Comparison of ENCODE assay signal across 8 cellular contexts in genomic region chr10:93541402-93542357, GRCh38. TPM values are rescaled to one million over a fixed set of nuclear protein-coding genes. Genes with fewer than 3 reads are reported as not detected.
DNase-seq lines count a peak whose midpoint lies in the region; ATAC-seq, FAIRE-seq and TF ChIP-seq lines count a peak whose summit lies in the region.

No MANE protein-coding gene starts in this region.

- H3K27ac Mint-ChIP-seq in activated naive CD4-positive, alpha-beta T cell treated with anti-CD3 and anti-CD28 coated beads for 36 hours, result no peak overlapping the region
- no peak overlapping the region for H3K27ac Mint-ChIP-seq in immature natural killer cell

- H3K4ac ChIP-seq in H1 (replicated peaks; ENCODE audit: insufficient read length, low read depth, low read length), result no peak overlapping the region

- no peak overlapping the region for H3K18ac ChIP-seq in H1 (ENCODE audit: extremely low read depth, low read length)

- POLR2A ChIA-PET in OCI-LY7 (lab: Charles Lee), result interaction anchor here (1.2 kb wide), 1 partner anchor 11 kb away, joined by 3 read pairs; no protein-coding TSS in a partner anchor
- POLR2A ChIA-PET in H1 (lab: Charles Lee; ENCODE audit: partially characterized antibody), result no interaction called here

- no peak overlapping the region for H4K91ac ChIP-seq in H1 (replicated peaks; ENCODE audit: insufficient read length, low read length)

- no peak overlapping the region for H3K9ac ChIP-seq in H1 (replicated peaks in 1 of 4; ENCODE audit: extremely low read depth in 1 of 4, low read depth in 3 of 4, low read length in 3 of 4)

- H3K27ac ChIP-seq in OCI-LY7 (ENCODE audit: low read depth, low read length, poor library complexity, severe bottlenecking) (no peak overlapping the region), H1 (ENCODE audit: low read depth, low read length) (no peak overlapping the region)

- no peak overlapping the region for H4K5ac ChIP-seq in H1 (ENCODE audit: insufficient read length, low read depth, low read length)

- H3K27me3 Mint-ChIP-seq in activated naive CD4-positive, alpha-beta T cell treated with anti-CD3 and anti-CD28 coated beads for 36 hours (ENCODE audit: low read depth), result peaks cover 6% of the 10 kb centered on the region
- peaks cover 3 to 9% (median 6%) of the 10 kb centered on the region in 3 donors for H3K27me3 Mint-ChIP-seq in immature natural killer cell (ENCODE audit: low read depth in 3 of 3)

- WGBS in H1 (ENCODE audit: extremely low coverage in 1 of 2, insufficient coverage in 1 of 2, insufficient read length in 1 of 2, insufficient replicate concordance in 2 of 2, low coverage in 1 of 2, low lambda C conversion rate in 2 of 2, missing lambda C conversion rate in 1 of 2), 2 experiments, result 57% methylated on average over 21 of the region's 23 CpGs; no CpG with 5 or more reads in 1 of the 2 experiments

- FAIRE-seq in H1 (lab: Jason Lieb, UNC), result peak; percentile 81

- no peaks in the 10 kb centered on the region for H3K23me2 ChIP-seq in H1 (ENCODE audit: low read depth, low read length)

- H2AFZ ChIP-seq in OCI-LY7 (ENCODE audit: low read length) (no peak overlapping the region), H1 (ENCODE audit: low read length) (peak overlapping the region; percentile 37; the same call in 1 of the 2 replicates)

- CTCF ChIA-PET in activated naive CD4-positive, alpha-beta T cell treated with anti-CD3 and anti-CD28 coated beads for 36 hours (lab: Charles Lee), result interaction anchor here (0.8 to 1.0 kb wide), 2 partner anchors 28 to 304 kb away, joined by 3 read pairs; no protein-coding TSS in a partner anchor
- CTCF ChIA-PET in OCI-LY7 (lab: Charles Lee; ENCODE audit: unreplicated experiment), result no interaction called here
- CTCF ChIA-PET in H1 (lab: Charles Lee; ENCODE audit: partially characterized antibody), result interaction anchor here (0.6 to 4.5 kb wide), 23 partner anchors 8 to 207 kb away, joined by 3 to 78 read pairs (median 4); partner anchors contain the start of gene CEP55

- no peak for TF ChIP-seq POLR2A in H1 (IDR thresholded peaks at IDR 0.05; ENCODE audit: control extremely low read depth in 1 of 2, low read depth in 2 of 2, low read length in 2 of 2)

- no peak overlapping the region for H3K4me3 ChIP-seq in OCI-LY7 (ENCODE audit: low read depth, low read length, poor library complexity, severe bottlenecking)
- no peak overlapping the region; a peak in 1 of 8 replicates for H3K4me3 ChIP-seq in H1 (ENCODE audit: extremely low read depth in 1 of 4, insufficient read depth in 2 of 4, low read depth in 3 of 4, low read length in 4 of 4)

- H2BK15ac ChIP-seq in H1 (ENCODE audit: low read length), result no peak overlapping the region

- H3K23ac ChIP-seq in H1 (ENCODE audit: insufficient read length), result no peak overlapping the region

- no peaks in the 10 kb centered on the region for H3K4me1 Mint-ChIP-seq in activated naive CD4-positive, alpha-beta T cell treated with anti-CD3 and anti-CD28 coated beads for 36 hours (ENCODE audit: low read depth)
- H3K4me1 Mint-ChIP-seq in immature natural killer cell, result peaks cover 0 to 2% of the 10 kb centered on the region in 2 donors

- H2BK12ac ChIP-seq in H1 (ENCODE audit: low read depth, low read length), result no peak overlapping the region

- no peak overlapping the region for H4K8ac ChIP-seq in H1 (ENCODE audit: extremely low read depth, insufficient read depth, low read length)

- intact Hi-C loops in activated naive CD4-positive, alpha-beta T cell treated with anti-CD3 and anti-CD28 coated beads for 36 hours (cut with micrococcal nuclease), result no loop called here
- intact Hi-C loops in OCI-LY7 (cut with micrococcal nuclease; ENCODE audit: unreplicated experiment), result no loop called here

- no TSS peak for BruUV-seq in OCI-LY7 (replicated peaks; lab: Mats Ljungman, UMichigan)

- no peak overlapping the region for H2BK5ac ChIP-seq in H1 (ENCODE audit: low read depth, low read length)

- no peak overlapping the region for H3K4me3 Mint-ChIP-seq in activated naive CD4-positive, alpha-beta T cell treated with anti-CD3 and anti-CD28 coated beads for 36 hours
- H3K4me3 Mint-ChIP-seq in immature natural killer cell, result no peak overlapping the region

- H3K14ac ChIP-seq in H1 (ENCODE audit: insufficient read length), result no peak overlapping the region

- no peak for ATAC-seq in GM19328 (IDR thresholded peaks at IDR 0.05; ENCODE audit: unreplicated experiment)

- H3K79me1 ChIP-seq in H1 (ENCODE audit: low read depth, low read length), result no peaks in the 10 kb centered on the region

- H3K9me2 ChIP-seq in OCI-LY7 (ENCODE audit: insufficient read depth, low read length), result no peaks in the 10 kb centered on the region

- no peaks in the 10 kb centered on the region for H4K20me1 ChIP-seq in OCI-LY7 (ENCODE audit: insufficient read depth, low read length)
- no peaks in the 10 kb centered on the region for H4K20me1 ChIP-seq in H1 (replicated peaks in 1 of 2; ENCODE audit: control insufficient read depth in 1 of 2, insufficient read depth in 2 of 2, low read length in 2 of 2)

- H3K9me3 Mint-ChIP-seq in activated naive CD4-positive, alpha-beta T cell treated with anti-CD3 and anti-CD28 coated beads for 36 hours, result no peaks in the 10 kb centered on the region
- H3K9me3 Mint-ChIP-seq in immature natural killer cell, result peaks cover 0 to 3% (median 0%) of the 10 kb centered on the region in 6 donors

- H2BK20ac ChIP-seq in H1 (ENCODE audit: low read length), result no peak overlapping the region

- no peak for TF ChIP-seq EP300 in H1 (IDR thresholded peaks at IDR 0.05; ENCODE audit: borderline replicate concordance in 1 of 2, low read depth in 2 of 2, low read length in 2 of 2)

- H3K9me3 ChIP-seq in OCI-LY7 (ENCODE audit: low read length) (no peaks in the 10 kb centered on the region), H1 (ENCODE audit: insufficient read depth in 2 of 2, low read depth in 1 of 2, low read length in 1 of 2) (no peaks in the 10 kb centered on the region)

- H3K4me2 ChIP-seq in OCI-LY7 (ENCODE audit: low read length), result no peak overlapping the region
- 0 out of 4 replicates have a peak overlapping the region, but pooled peaks of 1 of the 2 experiments have one; percentile 3 for H3K4me2 ChIP-seq in H1 (ENCODE audit: insufficient read depth in 1 of 2, low read depth in 2 of 2, low read length in 2 of 2)

- H2BK120ac ChIP-seq in H1 (replicated peaks; ENCODE audit: low read depth, low read length), result no peak overlapping the region

- H3K56ac ChIP-seq in H1 (replicated peaks; ENCODE audit: insufficient read length, low read depth, low read length), result no peak overlapping the region

- H3K36me3 Mint-ChIP-seq in activated naive CD4-positive, alpha-beta T cell treated with anti-CD3 and anti-CD28 coated beads for 36 hours (ENCODE audit: low read depth), result no peaks in the 10 kb centered on the region
- H3K36me3 Mint-ChIP-seq in immature natural killer cell, result no peaks in the 10 kb centered on the region

- H3K79me2 ChIP-seq in OCI-LY7 (ENCODE audit: insufficient read depth, low read depth, low read length) (no peaks in the 10 kb centered on the region), H1 (ENCODE audit: control insufficient read depth in 1 of 2, insufficient read depth in 2 of 2, low read length in 2 of 2) (no peaks in the 10 kb centered on the region)

- TF ChIP-seq RAD21 in H1 (IDR thresholded peaks at IDR 0.05 in 1 of 2, conservative IDR thresholded peaks at IDR 0.05 in 1 of 2; ENCODE audit: low read depth in 2 of 2, low read length in 2 of 2), result peak; percentile 69 to 76

- peaks cover 9% of the 10 kb centered on the region for H3K4me1 ChIP-seq in OCI-LY7 (ENCODE audit: insufficient read depth, low read length, poor library complexity, severe bottlenecking)
- no peaks in the 10 kb centered on the region for H3K4me1 ChIP-seq in H1 (replicated peaks in 1 of 4; ENCODE audit: control insufficient read depth in 3 of 4, insufficient read depth in 4 of 4, low read length in 3 of 4)

- TF ChIP-seq CTCF in OCI-LY7 (conservative IDR thresholded peaks at IDR 0.05; ENCODE audit: low read length) (peak; percentile 76), H1 (IDR thresholded peaks at IDR 0.05; ENCODE audit: control extremely low read depth in 1 of 3, insufficient read depth in 1 of 3, low read depth in 1 of 3, low read length in 3 of 3) (peak; percentile 75 to 92 (median 90))

- H2AK5ac ChIP-seq in H1 (ENCODE audit: low read depth, low read length), result no peak overlapping the region

- H3K27me3 ChIP-seq in H1 (replicated peaks in 1 of 4; ENCODE audit: control insufficient read depth in 3 of 4, extremely low read depth in 1 of 4, insufficient read depth in 3 of 4, low read length in 3 of 4), result peaks cover 0 to 3% (median 0%) of the 10 kb centered on the region in 4 experiments; a peak in 1 of 7 replicates

- peak; percentile 51 for DNase-seq in activated naive CD4-positive, alpha-beta T cell treated with anti-CD3 and anti-CD28 coated beads for 36 hours
- no peak for DNase-seq in activated naive CD4-positive, alpha-beta T cell treated with anti-CD3 and anti-CD28 coated beads, Interleukin-2, amount 50 U/mL, for 16 hours
- DNase-seq in OCI-LY7 (ENCODE audit: low spot score), result peak; percentile 16
- DNase-seq in H1 (ENCODE audit: low read depth in 1 of 2, low spot score in 2 of 2), result peak in 1 of 2 experiments; percentile 83
- DNase-seq in myocyte (ENCODE audit: low read depth), result peak; percentile 74
- DNase-seq in immature natural killer cell, result no peak
- DNase-seq in GF-D8 (lab: John Stamatoyannopoulos, UW), result no peak

- no peaks in the 10 kb centered on the region for H3K36me3 ChIP-seq in OCI-LY7 (ENCODE audit: insufficient read depth, low read length)
- no peaks in the 10 kb centered on the region for H3K36me3 ChIP-seq in H1 (ENCODE audit: control insufficient read depth in 2 of 4, insufficient read depth in 4 of 4, low read length in 3 of 4)

RNA-seq across cellular contexts. Expression of gene FFAR4, which starts 24.8 kb away (rescaled TPM):
- not detected for total RNA-seq in activated naive CD4-positive, alpha-beta T cell treated with anti-CD3 and anti-CD28 coated beads for 36 hours
- not detected in 2 replicates for total RNA-seq in OCI-LY7 (2014; rRNA removed; shearing (Covaris generic))
- not detected in 2 replicates for total RNA-seq in OCI-LY7 (2022)
- total RNA-seq in H1 (2021; fragmentation: NEBNext Ultra II Directional; extraction: Animal tissue kit (Norgen Biotek cat#: 25700)), result not detected in 2 replicates
- 0.05 TPM in 1 of 2 replicates, not detected in the other for polyA plus RNA-seq in H1 (2011; rRNA removed)
- polyA plus RNA-seq in H1 (2011; cell fraction: cytosol; rRNA removed), result not detected
- not detected for polyA plus RNA-seq in H1 (2011; cell fraction: nucleus; rRNA removed)
- not detected in 4 replicates for polyA plus RNA-seq in H1 (2012, experiment 1 of 2)
- polyA plus RNA-seq in H1 (2012, experiment 2 of 2), result 0.04 TPM
- not detected for polyA plus RNA-seq in H1 (2013, experiment 1 of 2)
- 0.02 TPM for polyA plus RNA-seq in H1 (2013, experiment 2 of 2)
- not detected in 2 replicates for polyA minus RNA-seq in H1 (2011; rRNA and poly(A)+ RNA removed)
- not detected for polyA minus RNA-seq in H1 (2011; cell fraction: cytosol; rRNA and poly(A)+ RNA removed)
- polyA minus RNA-seq in H1 (2011; cell fraction: nucleus; rRNA and poly(A)+ RNA removed), result not detected
- not detected in 2 replicates for total RNA-seq in myocyte
- not detected for polyA plus RNA-seq in myocyte (2012)
- polyA plus RNA-seq in immature natural killer cell, result not detected

RNA-seq across cellular contexts. Expression of gene CEP55, which starts 45.3 kb away (rescaled TPM):
- total RNA-seq in activated naive CD4-positive, alpha-beta T cell treated with anti-CD3 and anti-CD28 coated beads for 36 hours, result 10 to 100 TPM; 64.4 to 68.2 TPM
- 64.5 and 83.0 TPM in 2 replicates for total RNA-seq in OCI-LY7 (2014; rRNA removed; shearing (Covaris generic))
- total RNA-seq in OCI-LY7 (2022), result 68.3 and 75.2 TPM in 2 replicates
- 18.9 and 19.6 TPM in 2 replicates for total RNA-seq in H1 (2021; fragmentation: NEBNext Ultra II Directional; extraction: Animal tissue kit (Norgen Biotek cat#: 25700))
- polyA plus RNA-seq in H1 (2011; rRNA removed), result 3.5 and 7.0 TPM in 2 replicates
- 9.1 TPM for polyA plus RNA-seq in H1 (2011; cell fraction: cytosol; rRNA removed)
- polyA plus RNA-seq in H1 (2011; cell fraction: nucleus; rRNA removed), result 3.5 TPM
- 8.7 to 16.4 TPM (median 10.0 TPM) in 4 replicates for polyA plus RNA-seq in H1 (2012, experiment 1 of 2)
- 1.7 TPM for polyA plus RNA-seq in H1 (2012, experiment 2 of 2)
- polyA plus RNA-seq in H1 (2013, experiment 1 of 2), result 17.5 TPM
- polyA plus RNA-seq in H1 (2013, experiment 2 of 2), result 16.7 TPM
- polyA minus RNA-seq in H1 (2011; rRNA and poly(A)+ RNA removed), result 6.8 and 7.5 TPM in 2 replicates
- 7.0 TPM for polyA minus RNA-seq in H1 (2011; cell fraction: cytosol; rRNA and poly(A)+ RNA removed)
- polyA minus RNA-seq in H1 (2011; cell fraction: nucleus; rRNA and poly(A)+ RNA removed), result 14.3 TPM
- total RNA-seq in myocyte, result 2.1 and 3.0 TPM in 2 replicates
- 0.29 TPM for polyA plus RNA-seq in myocyte (2012)
- under 1 TPM in 2 of 3 donors, not detected in 1; 0.39 to 0.83 TPM for polyA plus RNA-seq in immature natural killer cell

RNA-seq across cellular contexts. Expression of gene RBP4, which starts 59.4 kb away (rescaled TPM):
- not detected for total RNA-seq in activated naive CD4-positive, alpha-beta T cell treated with anti-CD3 and anti-CD28 coated beads for 36 hours
- total RNA-seq in OCI-LY7 (2014; rRNA removed; shearing (Covaris generic)), result not detected in 2 replicates
- total RNA-seq in OCI-LY7 (2022) (not detected in 2 replicates), myocyte (0.42 TPM in 1 of 2 replicates, not detected in the other)
- total RNA-seq in H1 (2021; fragmentation: NEBNext Ultra II Directional; extraction: Animal tissue kit (Norgen Biotek cat#: 25700)), result 0.31 and 0.97 TPM in 2 replicates
- polyA plus RNA-seq in H1 (2011; rRNA removed) (0.42 and 0.55 TPM in 2 replicates), immature natural killer cell (not detected)
- polyA plus RNA-seq in H1 (2011; cell fraction: cytosol; rRNA removed), result 0.54 TPM
- polyA plus RNA-seq in H1 (2011; cell fraction: nucleus; rRNA removed), result 0.48 TPM
- 0.24 to 0.70 TPM (median 0.36 TPM) in 4 replicates for polyA plus RNA-seq in H1 (2012, experiment 1 of 2)
- polyA plus RNA-seq in H1 (2012, experiment 2 of 2), result 0.72 TPM
- polyA plus RNA-seq in H1 (2013, experiment 1 of 2), result 0.57 TPM
- 0.77 TPM for polyA plus RNA-seq in H1 (2013, experiment 2 of 2)
- 0.22 and 0.66 TPM in 2 replicates for polyA minus RNA-seq in H1 (2011; rRNA and poly(A)+ RNA removed)
- not detected for polyA minus RNA-seq in H1 (2011; cell fraction: cytosol; rRNA and poly(A)+ RNA removed)
- polyA minus RNA-seq in H1 (2011; cell fraction: nucleus; rRNA and poly(A)+ RNA removed), result not detected
- 0.16 TPM for polyA plus RNA-seq in myocyte (2012)

RNA-seq across cellular contexts. Expression of gene MYOF, which starts 59.5 kb away (rescaled TPM):
- total RNA-seq in activated naive CD4-positive, alpha-beta T cell treated with anti-CD3 and anti-CD28 coated beads for 36 hours, result 10 to 100 TPM; 10.4 to 10.5 TPM
- total RNA-seq in OCI-LY7 (2014; rRNA removed; shearing (Covaris generic)), result not detected in 2 replicates
- total RNA-seq in OCI-LY7 (2022) (0.30 and 0.42 TPM in 2 replicates), myocyte (249 and 264 TPM in 2 replicates)
- total RNA-seq in H1 (2021; fragmentation: NEBNext Ultra II Directional; extraction: Animal tissue kit (Norgen Biotek cat#: 25700)), result 2.3 and 3.2 TPM in 2 replicates
- polyA plus RNA-seq in H1 (2011; rRNA removed) (0.94 and 0.98 TPM in 2 replicates), immature natural killer cell (under 1 TPM in 2 of 3 donors, not detected in 1; 0.21 to 0.33 TPM)
- 1.0 TPM for polyA plus RNA-seq in H1 (2011; cell fraction: cytosol; rRNA removed)
- 1.2 TPM for polyA plus RNA-seq in H1 (2011; cell fraction: nucleus; rRNA removed)
- 2.3 to 2.8 TPM (median 2.4 TPM) in 4 replicates for polyA plus RNA-seq in H1 (2012, experiment 1 of 2)
- polyA plus RNA-seq in H1 (2012, experiment 2 of 2), result 0.09 TPM
- polyA plus RNA-seq in H1 (2013, experiment 1 of 2), result 2.0 TPM
- polyA plus RNA-seq in H1 (2013, experiment 2 of 2), result 2.4 TPM
- 1.6 and 2.4 TPM in 2 replicates for polyA minus RNA-seq in H1 (2011; rRNA and poly(A)+ RNA removed)
- 1.0 TPM for polyA minus RNA-seq in H1 (2011; cell fraction: cytosol; rRNA and poly(A)+ RNA removed)
- 1.4 TPM for polyA minus RNA-seq in H1 (2011; cell fraction: nucleus; rRNA and poly(A)+ RNA removed)
- polyA plus RNA-seq in myocyte (2012), result 174 TPM

Comparison
In these comparisons a context has a peak if more than half of its experiments do, and no peak if none do; other contexts are left out.
1. DNase-seq: peak in activated naive CD4-positive, alpha-beta T cell treated with anti-CD3 and anti-CD28 coated beads for 36 hours (single experiment), OCI-LY7 (single experiment) and myocyte (single experiment); none in activated naive CD4-positive, alpha-beta T cell treated with anti-CD3 and anti-CD28 coated beads, Interleukin-2, amount 50 U/mL, for 16 hours (single experiment), immature natural killer cell (0 of 3) and GF-D8 (single experiment).